Comparison of ENCODE assay signal across 1 cellular context in genomic region chr2:120312861-120313694, GRCh38.
TF ChIP-seq lines count a peak whose summit lies in the region.

No MANE protein-coding gene starts in this region.

TF ChIP-seq in HepG2, 621 proteins besides CTCF, POLR2A, EP300 and RAD21 (continued from another document):
- TF ChIP-seq ZFP91 (CRISPR knock-in tag; IDR thresholded peaks at IDR 0.05; ENCODE audit: borderline replicate concordance) (peak; percentile 40; the same call in 1 of the 2 replicates), ZNF678 (CRISPR knock-in tag; IDR thresholded peaks at IDR 0.05) (no peak), ZNF138 (CRISPR knock-in tag; IDR thresholded peaks at IDR 0.05; ENCODE audit: low read depth) (peak; percentile 33; the same call in 1 of the 2 replicates), ZNF263 (CRISPR knock-in tag; IDR thresholded peaks at IDR 0.05) (peak; percentile 67), DMAP1 (CRISPR knock-in tag; IDR thresholded peaks at IDR 0.05) (peak; percentile 73; the same call in 1 of the 2 replicates), ZNF3 (CRISPR knock-in tag; IDR thresholded peaks at IDR 0.05) (peak; percentile 69; the same call in 1 of the 2 replicates), HOMEZ (CRISPR knock-in tag; IDR thresholded peaks at IDR 0.05; ENCODE audit: low read depth) (0 out of 2 replicates have a peak, but pooled peaks have one; percentile 44), NCOA2 (CRISPR knock-in tag; IDR thresholded peaks at IDR 0.05) (peak; percentile 28; the same call in 1 of the 2 replicates), ZNF644 (CRISPR knock-in tag; IDR thresholded peaks at IDR 0.05; ENCODE audit: low read depth) (no peak), ZBTB40 (IDR thresholded peaks at IDR 0.05) (no peak), ZBTB40 (CRISPR knock-in tag; IDR thresholded peaks at IDR 0.05) (no peak), ZC3H4 (CRISPR knock-in tag; IDR thresholded peaks at IDR 0.05; ENCODE audit: borderline replicate concordance) (no peak), ZNF496 (CRISPR knock-in tag; IDR thresholded peaks at IDR 0.05; ENCODE audit: insufficient replicate concordance) (no peak), PRDM4 (CRISPR knock-in tag; IDR thresholded peaks at IDR 0.05; ENCODE audit: borderline replicate concordance) (no peak), YEATS2 (CRISPR knock-in tag; IDR thresholded peaks at IDR 0.05; ENCODE audit: borderline replicate concordance) (no peak), KAT8 (CRISPR knock-in tag; IDR thresholded peaks at IDR 0.05) (0 out of 2 replicates have a peak, but pooled peaks have one; percentile 17), SAP130 (CRISPR knock-in tag; IDR thresholded peaks at IDR 0.05; ENCODE audit: low read depth) (peak; percentile 50; the same call in 1 of the 2 replicates), ZBTB25 (CRISPR knock-in tag; IDR thresholded peaks at IDR 0.05) (no peak), ZNF350 (CRISPR knock-in tag; IDR thresholded peaks at IDR 0.05; ENCODE audit: borderline replicate concordance, low read depth) (peak; percentile 48; the same call in 1 of the 2 replicates), DNMT1 (CRISPR knock-in tag; IDR thresholded peaks at IDR 0.05) (0 out of 2 replicates have a peak, but pooled peaks have one; percentile 16)
TF ChIP-seq in HepG2: peak in this region for 145.
